In the genomic region with DNA sequence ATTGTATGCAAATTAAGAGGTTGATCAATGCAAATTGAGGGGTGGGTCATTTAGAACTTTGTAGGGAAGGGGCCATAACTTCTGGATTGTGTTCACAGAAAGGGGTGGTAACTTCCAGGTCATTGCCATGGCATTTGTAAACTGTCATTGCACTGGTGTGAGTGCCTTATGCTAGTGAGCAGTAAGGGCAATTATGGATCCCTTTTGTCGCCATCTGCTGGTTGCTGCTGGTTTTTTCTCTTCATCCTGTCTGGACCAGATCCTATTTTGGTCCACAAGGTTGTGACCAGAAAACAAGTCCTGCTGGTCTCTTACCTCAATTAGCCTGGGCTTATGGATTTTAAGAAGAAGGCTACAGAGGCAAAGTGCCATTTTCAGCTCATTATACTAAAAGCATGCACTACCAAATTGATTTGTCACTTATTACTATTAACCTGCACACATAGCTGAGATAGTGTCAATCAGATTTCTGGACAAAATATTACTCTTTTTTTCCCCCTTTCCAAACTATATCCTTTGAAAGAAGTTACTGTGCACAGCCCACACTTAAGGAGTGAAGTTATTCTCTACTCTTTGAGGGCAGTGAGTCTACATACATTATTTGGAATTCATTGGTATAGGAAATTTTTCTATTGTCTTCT, we compare ENCODE assay signal across 8 cellular contexts.
DNase-seq lines count a peak whose midpoint lies in the region; ATAC-seq lines count a peak whose summit lies in the region.

No MANE protein-coding gene starts in this region.

- peak; percentile 94 for ATAC-seq in GM21526 (IDR thresholded peaks at IDR 0.05; ENCODE audit: low FRiP score, unreplicated experiment)

- DNase-seq in EL: peak; percentile 63
- peak; percentile 86 for DNase-seq in HT-29 (ENCODE audit: low spot score)
- DNase-seq in RPMI8226: peak; percentile 66
- DNase-seq in activated effector memory CD4-positive, alpha-beta T cell treated with anti-CD3 and anti-CD28 coated beads, Interleukin-2, amount 50 U/mL, for 16 hours: peak; percentile 78
- DNase-seq in head of caudate nucleus: peak in 39 of 42 donors; percentile 13 to 87 (median 61)
- DNase-seq in renal cortical epithelial cell (ENCODE audit: low read depth): peak; percentile 48
- no peak for DNase-seq in GF-D8 (lab: John Stamatoyannopoulos, UW)

- intact Hi-C loops in head of caudate nucleus (cut with DNase I): no loop called here
